30 cellular contexts compared by ENCODE assay signal in genomic region chr1:209697082-209697481, GRCh38. TPM values are rescaled to one million over a fixed set of nuclear protein-coding genes. Genes with fewer than 3 reads are reported as not detected.
DNase-seq lines count a peak whose midpoint lies in the region; ATAC-seq, FAIRE-seq and TF ChIP-seq lines count a peak whose summit lies in the region.
"Had no signal": no experiment of that assay in that cellular context is flagged by ENCODE, and none has a peak within 500 bp of the region (broad histone marks: within the 10 kb centered on the region; RNA-seq: fewer than 3 reads in every experiment).

No MANE protein-coding gene starts in this region.

- H3K9me3 ChIP-seq in right cardiac atrium (ENCODE audit: control insufficient read depth, low read length) (no peaks in the 10 kb centered on the region), keratinocyte (ENCODE audit: control insufficient read depth, low read depth, low read length) (no peaks in the 10 kb centered on the region)
- H3K9me3 ChIP-seq: suprapubic skin had no signal

- FAIRE-seq in keratinocyte (lab: Jason Lieb, UNC): peak; percentile 34

- no peak for DNase-seq in right cardiac atrium
- DNase-seq in Right ventricle myocardium superior: no peak
- peak; percentile 77 for DNase-seq in amniotic epithelial cell (ENCODE audit: low read depth)
- no peak for DNase-seq in keratinocyte (ENCODE audit: low read depth, low spot score)
- no peak for DNase-seq in COLO829 (ENCODE audit: low spot score)
- DNase-seq in HCEC 1CT: no peak
- DNase-seq in NCI-H1694 treated with DMSO at 0.1 percent for 48 hours (lab: John Stamatoyannopoulos, UW): no peak
- DNase-seq: activated CD4-positive, alpha-beta T cell treated with anti-CD3 and anti-CD28 coated beads for 4 hours; DMS153; endodermal cell; foreskin keratinocyte; Karpas-422; kidney glomerular epithelial cell; NCI-H1436; NCI-H345; NCI-H69; SHP77; T-helper 9 cell had no signal

- no peak overlapping the region for H3K27ac ChIP-seq in right cardiac atrium (ENCODE audit: low read length)
- H3K27ac ChIP-seq in keratinocyte (ENCODE audit: control insufficient read depth, insufficient read depth, low read length): no peak overlapping the region
- H3K27ac ChIP-seq: BLaER1, foreskin keratinocyte, HL-60, suprapubic skin, VCaP had no signal

- H3K4me2 ChIP-seq in keratinocyte (ENCODE audit: control insufficient read depth, extremely low read depth, insufficient read depth, low read depth, low read length): no peak overlapping the region
- H3K4me2 ChIP-seq: BLaER1 had no signal

- WGBS in right cardiac atrium: 49% methylated on average over 1 of the region's 1 CpG

- ATAC-seq in right cardiac atrium: peak; percentile 40 to 48
- no peak for ATAC-seq in Right ventricle myocardium superior (ENCODE audit: poor library complexity)
- ATAC-seq: foreskin keratinocyte; stimulated activated memory B cell treated with anti-CD40 and anti-IgM and Interleukin-4, amounts not matched to agents 10 μg/mL and 1 μg/mL and 100 μg/mL, for 72 hours had no signal

- no peaks in the 10 kb centered on the region for H3K79me2 ChIP-seq in keratinocyte (ENCODE audit: control insufficient read depth, insufficient read depth, low read length)

- no peak for TF ChIP-seq CTCF in keratinocyte (optimal IDR thresholded peaks at IDR 0.05 in 1 of 3, IDR thresholded peaks at IDR 0.05 in 1 of 3, conservative IDR thresholded peaks at IDR 0.05 in 1 of 3; ENCODE audit: extremely low read depth in 1 of 3, insufficient read depth in 2 of 3, low read length in 3 of 3)

- H3K9me1 ChIP-seq in keratinocyte (ENCODE audit: control insufficient read depth, extremely low read depth, insufficient read depth, low read length): no peaks in the 10 kb centered on the region

- peak overlapping the region; percentile 75 for H3K27ac Mint-ChIP-seq in stimulated activated naive CD8-positive, alpha-beta T cell treated with anti-CD3 and anti-CD28 coated beads, Interleukin-15, Interleukin-2, amounts not matched to agents 100 ng/mL and 50 ng/mL, for 24 hours
- H3K27ac Mint-ChIP-seq: activated naive CD8-positive, alpha-beta T cell; dendritic cell treated with granulocyte-macrophage colony-stimulating factor and Interleukin-4, amounts not matched to agents 40 ng/mL and 50 ng/mL, for 4 days; endodermal cell; stimulated activated memory B cell treated with anti-CD40 and anti-IgM and Interleukin-4, amounts not matched to agents 10 μg/mL and 1 μg/mL and 100 μg/mL, for 72 hours had no signal

- dilution Hi-C loops in keratinocyte (cut with MboI; ENCODE audit: extremely low pct_ligation_motif_present, low sequenced_read_pairs): no loop called here

- H3K27me3 Mint-ChIP-seq in stimulated activated naive CD8-positive, alpha-beta T cell treated with anti-CD3 and anti-CD28 coated beads, Interleukin-15, Interleukin-2, amounts not matched to agents 100 ng/mL and 50 ng/mL, for 24 hours: peaks cover 8% of the 10 kb centered on the region
- H3K27me3 Mint-ChIP-seq: activated naive CD8-positive, alpha-beta T cell; central memory CD8-positive, alpha-beta T cell had no signal

- no peak overlapping the region for H3K4me3 Mint-ChIP-seq in stimulated activated naive CD8-positive, alpha-beta T cell treated with anti-CD3 and anti-CD28 coated beads, Interleukin-15, Interleukin-2, amounts not matched to agents 100 ng/mL and 50 ng/mL, for 24 hours
- H3K4me3 Mint-ChIP-seq: activated naive CD8-positive, alpha-beta T cell; central memory CD8-positive, alpha-beta T cell; dendritic cell treated with granulocyte-macrophage colony-stimulating factor and Interleukin-4, amounts not matched to agents 40 ng/mL and 50 ng/mL, for 4 days; endodermal cell; nephron; stimulated activated memory B cell treated with anti-CD40 and anti-IgM and Interleukin-4, amounts not matched to agents 10 μg/mL and 1 μg/mL and 100 μg/mL, for 72 hours had no signal

- no peaks in the 10 kb centered on the region for H3K36me3 Mint-ChIP-seq in stimulated activated naive CD8-positive, alpha-beta T cell treated with anti-CD3 and anti-CD28 coated beads, Interleukin-15, Interleukin-2, amounts not matched to agents 100 ng/mL and 50 ng/mL, for 24 hours (ENCODE audit: low read depth)
- H3K36me3 Mint-ChIP-seq: stimulated activated memory B cell treated with anti-CD40 and anti-IgM and Interleukin-4, amounts not matched to agents 10 μg/mL and 1 μg/mL and 100 μg/mL, for 72 hours had no signal

- H3K4me1 ChIP-seq in right cardiac atrium (ENCODE audit: control insufficient read depth, insufficient read depth, low read length) (peaks cover 7% of the 10 kb centered on the region), keratinocyte (ENCODE audit: control insufficient read depth, extremely low read depth, insufficient read depth, low read length) (peaks cover 17% of the 10 kb centered on the region)

- H3K4me3 ChIP-seq in right cardiac atrium (ENCODE audit: low read length): no peak overlapping the region
- no peak overlapping the region for H3K4me3 ChIP-seq in keratinocyte (ENCODE audit: control insufficient read depth in 2 of 3, extremely low read depth in 1 of 3, insufficient read depth in 2 of 3, low read depth in 1 of 3, low read length in 3 of 3)
- H3K4me3 ChIP-seq: BLaER1, suprapubic skin had no signal

- H3K9me3 Mint-ChIP-seq in stimulated activated naive CD8-positive, alpha-beta T cell treated with anti-CD3 and anti-CD28 coated beads, Interleukin-15, Interleukin-2, amounts not matched to agents 100 ng/mL and 50 ng/mL, for 24 hours: peaks cover 4% of the 10 kb centered on the region
- H3K9me3 Mint-ChIP-seq: central memory CD8-positive, alpha-beta T cell; endodermal cell; nephron had no signal

- peak overlapping the region; percentile 18 for H2AFZ ChIP-seq in keratinocyte (ENCODE audit: control insufficient read depth, low read length)

- H3K9ac ChIP-seq in keratinocyte (ENCODE audit: control insufficient read depth, extremely low read depth, insufficient read depth, low read length): no peak overlapping the region
- H3K9ac ChIP-seq: BLaER1 had no signal

- intact Hi-C loops in right cardiac atrium (cut with DNase I) (loop anchor here (5.0 to 10.0 kb wide), 4 partner anchors 48 to 92 kb away; no protein-coding TSS in a partner anchor), Right ventricle myocardium superior (cut with DNase I) (loop anchor here (5.0 kb wide), 1 partner anchor 50 kb away; no protein-coding TSS in a partner anchor)

- peaks cover 63% of the 10 kb centered on the region for H3K4me1 Mint-ChIP-seq in stimulated activated naive CD8-positive, alpha-beta T cell treated with anti-CD3 and anti-CD28 coated beads, Interleukin-15, Interleukin-2, amounts not matched to agents 100 ng/mL and 50 ng/mL, for 24 hours (ENCODE audit: low read depth)

- H3K36me3 ChIP-seq in keratinocyte (ENCODE audit: control insufficient read depth in 2 of 2, extremely low read depth in 1 of 2, insufficient read depth in 2 of 2, low read length in 2 of 2): no peaks in the 10 kb centered on the region
- H3K36me3 ChIP-seq: BLaER1, suprapubic skin had no signal

- H4K20me1 ChIP-seq in keratinocyte (ENCODE audit: control insufficient read depth, extremely low read depth, insufficient read depth, low read length): no peaks in the 10 kb centered on the region
- H4K20me1 ChIP-seq: BLaER1 had no signal

- H3K27me3 ChIP-seq in right cardiac atrium (ENCODE audit: control insufficient read depth, insufficient read depth) (no peaks in the 10 kb centered on the region), keratinocyte (ENCODE audit: control insufficient read depth, extremely low read depth, insufficient read depth, low read length) (no peaks in the 10 kb centered on the region)
- H3K27me3 ChIP-seq: BLaER1, foreskin keratinocyte, suprapubic skin had no signal

RNA-seq across cellular contexts. Expression of gene HSD11B1, which starts 7.6 kb away (rescaled TPM):
- total RNA-seq in right cardiac atrium (1 to 10 TPM; 1.0 to 4.3 (median 2.7) TPM), Right ventricle myocardium superior (4.6 TPM)
- polyA plus RNA-seq in right cardiac atrium (1.5 TPM), keratinocyte (2.7 to 7.4 TPM (median 3.4 TPM) in 3 replicates)
- polyA plus RNA-seq in keratinocyte (2011; ENCODE audit: low read depth): 1.0 TPM
- polyA plus RNA-seq in keratinocyte (2011; cell fraction: cytosol; rRNA removed): 1.3 and 1.9 TPM in 2 replicates
- 3.9 and 4.0 TPM in 2 replicates for polyA plus RNA-seq in keratinocyte (2011; cell fraction: nucleus; rRNA removed)
- polyA plus RNA-seq in keratinocyte (2012; ENCODE audit: low replicate concordance): 1.4 and 5.4 TPM in 2 replicates
- 0.22 to 1.7 TPM in 2 of 3 replicates, not detected in the other for polyA minus RNA-seq in keratinocyte
- polyA minus RNA-seq in keratinocyte (2011; cell fraction: cytosol; rRNA and poly(A)+ RNA removed): not detected
- 0.84 and 3.9 TPM in 2 replicates for polyA minus RNA-seq in keratinocyte (2011; cell fraction: nucleus; rRNA and poly(A)+ RNA removed)
- total RNA-seq: endodermal cell, H4 had no signal

RNA-seq across cellular contexts. Expression of gene G0S2, which starts 21.9 kb away (rescaled TPM):
- 100 to 1,000 TPM in 3 of 4 donors, 10 to 100 TPM in 1; 77.4 to 414 (median 243) TPM for total RNA-seq in right cardiac atrium
- polyA plus RNA-seq in right cardiac atrium: 398 TPM
- 453 TPM for total RNA-seq in Right ventricle myocardium superior
- polyA plus RNA-seq in keratinocyte: 31.1 to 60.5 TPM (median 46.2 TPM) in 3 replicates
- polyA plus RNA-seq in keratinocyte (2011; ENCODE audit: low read depth): 2.0 TPM
- 45.2 and 67.2 TPM in 2 replicates for polyA plus RNA-seq in keratinocyte (2011; cell fraction: cytosol; rRNA removed)
- 31.3 and 33.3 TPM in 2 replicates for polyA plus RNA-seq in keratinocyte (2011; cell fraction: nucleus; rRNA removed)
- 3.9 and 107 TPM in 2 replicates for polyA plus RNA-seq in keratinocyte (2012; ENCODE audit: low replicate concordance)
- polyA minus RNA-seq in keratinocyte: 10.4 to 24.7 TPM (median 10.7 TPM) in 3 replicates
- 65.2 TPM for polyA minus RNA-seq in keratinocyte (2011; cell fraction: cytosol; rRNA and poly(A)+ RNA removed)
- 10.7 and 14.3 TPM in 2 replicates for polyA minus RNA-seq in keratinocyte (2011; cell fraction: nucleus; rRNA and poly(A)+ RNA removed)
- total RNA-seq: endodermal cell had no signal

RNA-seq across cellular contexts. Expression of gene LAMB3, which starts 44.9 kb away (rescaled TPM):
- total RNA-seq in right cardiac atrium (10 to 100 TPM in 2 of 4 donors, 1 to 10 TPM in 2; 3.0 to 13.7 (median 11.0) TPM), Right ventricle myocardium superior (5.0 TPM)
- polyA plus RNA-seq in right cardiac atrium (4.9 TPM), keratinocyte (659 to 1,206 TPM (median 953 TPM) in 3 replicates)
- 649 TPM for polyA plus RNA-seq in keratinocyte (2011; ENCODE audit: low read depth)
- polyA plus RNA-seq in keratinocyte (2011; cell fraction: cytosol; rRNA removed): 240 and 422 TPM in 2 replicates
- 2,965 and 3,376 TPM in 2 replicates for polyA plus RNA-seq in keratinocyte (2011; cell fraction: nucleus; rRNA removed)
- polyA plus RNA-seq in keratinocyte (2012; ENCODE audit: low replicate concordance): 638 and 1,913 TPM in 2 replicates
- 1,171 to 2,790 TPM (median 1,215 TPM) in 3 replicates for polyA minus RNA-seq in keratinocyte
- polyA minus RNA-seq in keratinocyte (2011; cell fraction: cytosol; rRNA and poly(A)+ RNA removed): 1,139 TPM
- 3,983 and 4,160 TPM in 2 replicates for polyA minus RNA-seq in keratinocyte (2011; cell fraction: nucleus; rRNA and poly(A)+ RNA removed)

RNA-seq across cellular contexts. Expression of gene TRAF3IP3, which starts 58.8 kb away (rescaled TPM):
- total RNA-seq in right cardiac atrium (1 to 10 TPM in 3 of 4 donors, under 1 TPM in 1; 0.91 to 2.7 (median 1.4) TPM), Right ventricle myocardium superior (0.70 TPM)
- polyA plus RNA-seq in right cardiac atrium (0.63 TPM), keratinocyte (0.08 to 0.16 TPM in 2 of 3 replicates, not detected in the other)
- polyA plus RNA-seq in keratinocyte (2011; ENCODE audit: low read depth): not detected
- not detected in 2 replicates for polyA plus RNA-seq in keratinocyte (2011; cell fraction: cytosol; rRNA removed)
- 0.05 and 0.10 TPM in 2 replicates for polyA plus RNA-seq in keratinocyte (2011; cell fraction: nucleus; rRNA removed)
- 3.2 and 4.7 TPM in 2 replicates for polyA plus RNA-seq in keratinocyte (2012; ENCODE audit: low replicate concordance)
- 0.19 TPM in 1 of 3 replicates, not detected in the others for polyA minus RNA-seq in keratinocyte
- not detected for polyA minus RNA-seq in keratinocyte (2011; cell fraction: cytosol; rRNA and poly(A)+ RNA removed)
- polyA minus RNA-seq in keratinocyte (2011; cell fraction: nucleus; rRNA and poly(A)+ RNA removed): 2.0 and 2.9 TPM in 2 replicates
- total RNA-seq: endodermal cell, foreskin keratinocyte, H4, osteoblast had no signal
